In genomic region chr14:72420749-72421452, GRCh38 we compare ENCODE assay signal across 8 cellular contexts.
DNase-seq lines count a peak whose midpoint lies in the region; ATAC-seq and TF ChIP-seq lines count a peak whose summit lies in the region.

No MANE protein-coding gene starts in this region.

- H3K36me3 Mint-ChIP-seq in WTC11 = peaks cover 16% of the 10 kb centered on the region
- H3K36me3 Mint-ChIP-seq in central memory CD8-positive, alpha-beta T cell (ENCODE audit: insufficient read depth) = no peaks in the 10 kb centered on the region

- DNase-seq in NCI-H187 (lab: John Stamatoyannopoulos, UW) (peak; percentile 44 to 59), NCI-H187 treated with DMSO at 0.1 percent for 48 hours (lab: John Stamatoyannopoulos, UW) (no peak), NCI-H2107 treated with DMSO at 0.1 percent for 48 hours (lab: John Stamatoyannopoulos, UW; ENCODE audit: unreplicated experiment) (peak; percentile 17), WTC11 (ENCODE audit: low spot score) (peak; percentile 94), left lobe of liver (ENCODE audit: low spot score) (peak; percentile 55)
- peak; percentile 26 to 59 for DNase-seq in central memory CD8-positive, alpha-beta T cell (ENCODE audit: low spot score in 2 of 2)
- peak; percentile 48 to 62 for DNase-seq in stimulated activated CD4-positive, alpha-beta T cell treated with anti-CD3 and anti-CD28 coated beads, Interleukin-4, amount 100 ng/mL, for 4 hours

- peaks cover 15% of the 10 kb centered on the region for H3K9me3 Mint-ChIP-seq in WTC11
- no peaks in the 10 kb centered on the region for H3K9me3 Mint-ChIP-seq in central memory CD8-positive, alpha-beta T cell

- TF ChIP-seq CTCF in WTC11 (IDR thresholded peaks at IDR 0.05) = peak; percentile 98

- ATAC-seq in WTC11 (peak; percentile 81), left lobe of liver (peak; percentile 72), GM19328 (IDR thresholded peaks at IDR 0.05; ENCODE audit: unreplicated experiment) (no peak)
- ATAC-seq in central memory CD8-positive, alpha-beta T cell (replicated peaks; ENCODE audit: extremely low read depth, poor library complexity, severe bottlenecking) = no peak

- POLR2A ChIA-PET in WTC11 (lab: Charles Lee) = no interaction called here

- 0 out of 2 replicates have a peak overlapping the region, but pooled peaks have one; percentile 6 for H3K27ac Mint-ChIP-seq in WTC11
- no peak overlapping the region for H3K27ac Mint-ChIP-seq in central memory CD8-positive, alpha-beta T cell (ENCODE audit: low read depth)

- H3K4me1 Mint-ChIP-seq in WTC11 = peaks cover 14% of the 10 kb centered on the region
- no peaks in the 10 kb centered on the region for H3K4me1 Mint-ChIP-seq in central memory CD8-positive, alpha-beta T cell

- H3K27me3 Mint-ChIP-seq in WTC11 (ENCODE audit: low read depth) = no peaks in the 10 kb centered on the region; the same call in 1 of the 2 replicates
- peaks cover 48% of the 10 kb centered on the region for H3K27me3 Mint-ChIP-seq in central memory CD8-positive, alpha-beta T cell

- CTCF ChIA-PET in WTC11 (lab: Charles Lee) = interaction anchor here (0.6 to 3.1 kb wide), 8 partner anchors 16 to 745 kb away, joined by 3 to 19 read pairs (median 4); partner anchors contain the start of gene RGS6

- peak overlapping the region; percentile 18; the same call in 1 of the 2 replicates for H3K4me3 Mint-ChIP-seq in WTC11
- no peak overlapping the region for H3K4me3 Mint-ChIP-seq in central memory CD8-positive, alpha-beta T cell

TF ChIP-seq in WTC11, 78 proteins besides CTCF, POLR2A, EP300 and RAD21:
- TF ChIP-seq ZNF671 (CRISPR knock-in tag; IDR thresholded peaks at IDR 0.05) (no peak), ELF4 (CRISPR knock-in tag; IDR thresholded peaks at IDR 0.05; ENCODE audit: low read depth) (no peak), SMAD3 (CRISPR knock-in tag; IDR thresholded peaks at IDR 0.05; ENCODE audit: borderline replicate concordance) (no peak), CBFB (CRISPR knock-in tag; IDR thresholded peaks at IDR 0.05; ENCODE audit: low read depth) (no peak), NR3C1 (CRISPR knock-in tag; conservative IDR thresholded peaks at IDR 0.05; ENCODE audit: low read depth) (no peak), TEAD1 (CRISPR knock-in tag; IDR thresholded peaks at IDR 0.05) (no peak), IRF2 (CRISPR knock-in tag; IDR thresholded peaks at IDR 0.05; ENCODE audit: borderline replicate concordance, low read depth) (no peak), AR (CRISPR knock-in tag; IDR thresholded peaks at IDR 0.05) (no peak), ZNF416 (CRISPR knock-in tag; IDR thresholded peaks at IDR 0.05) (no peak), ESRRA (CRISPR knock-in tag; IDR thresholded peaks at IDR 0.05; ENCODE audit: borderline replicate concordance) (no peak), USF2 (CRISPR knock-in tag; IDR thresholded peaks at IDR 0.05) (no peak), E2F4 (CRISPR knock-in tag; IDR thresholded peaks at IDR 0.05; ENCODE audit: borderline replicate concordance, low read depth) (no peak), ETV6 (CRISPR knock-in tag; IDR thresholded peaks at IDR 0.05) (no peak)

Comparison
In these comparisons a context has a peak if more than half of its experiments do, and no peak if none do; other contexts are left out.
1. ATAC-seq: peak in WTC11 (single experiment) and left lobe of liver (single experiment); none in central memory CD8-positive, alpha-beta T cell (single experiment) and GM19328 (single experiment).